ENCODE assay signal across 17 cellular contexts in the genomic region with DNA sequence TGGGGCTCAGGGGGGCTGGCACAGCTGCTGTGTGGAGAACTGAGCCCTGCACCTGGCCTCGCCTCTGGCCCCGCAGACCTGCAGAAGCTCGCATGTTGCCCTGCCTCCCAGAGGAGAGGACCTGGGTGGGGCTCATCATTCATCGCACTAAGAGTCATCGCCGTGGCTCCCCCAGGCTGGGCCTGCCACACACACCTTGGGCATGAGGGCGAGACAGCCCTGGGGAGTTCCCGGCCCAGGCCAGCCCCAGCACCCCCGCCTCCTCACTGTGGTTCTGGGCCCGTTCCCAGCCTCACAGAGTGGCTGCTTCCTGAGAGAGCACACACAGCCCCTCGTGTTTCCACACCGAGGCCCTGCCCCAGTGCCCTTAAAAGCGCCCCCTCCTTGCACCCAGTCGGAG.
DNase-seq lines count a peak whose midpoint lies in the region; ATAC-seq and TF ChIP-seq lines count a peak whose summit lies in the region.
"Had no signal": no experiment of that assay in that cellular context is flagged by ENCODE, and none has a peak within 500 bp of the region (broad histone marks: within the 10 kb centered on the region; RNA-seq: fewer than 3 reads in every experiment).

No MANE protein-coding gene starts in this region.

- H3K9ac ChIP-seq in colonic mucosa (ENCODE audit: low read depth in 2 of 2, low read length in 2 of 2) = no peak overlapping the region
- H3K9ac ChIP-seq: GM23248 had no signal

- H3K36me3 ChIP-seq in colonic mucosa (no peaks in the 10 kb centered on the region), lung (ENCODE audit: control insufficient read depth in 2 of 2, insufficient read depth in 2 of 2, low read length in 2 of 2) (no peaks in the 10 kb centered on the region)

- no peak for TF ChIP-seq CTCF in colonic mucosa (IDR thresholded peaks at IDR 0.05)
- no peak for TF ChIP-seq CTCF in lung (IDR thresholded peaks at IDR 0.05; ENCODE audit: control extremely low read depth, extremely low read depth)
- TF ChIP-seq CTCF in osteocyte (IDR thresholded peaks at IDR 0.05) = no peak
- no peak for TF ChIP-seq CTCF in glutamatergic neuron (IDR thresholded peaks at IDR 0.05; ENCODE audit: partially characterized antibody, unreplicated experiment)

- H3K36me3 Mint-ChIP-seq in osteocyte (ENCODE audit: unreplicated experiment) = no peaks in the 10 kb centered on the region
- H3K36me3 Mint-ChIP-seq in glutamatergic neuron (ENCODE audit: unreplicated experiment) = no peaks in the 10 kb centered on the region

- DNase-seq in colonic mucosa = peak; percentile 9
- DNase-seq in lung (ENCODE audit: low spot score) = peak; percentile 20
- DNase-seq in osteocyte (ENCODE audit: extremely low spot score, unreplicated experiment) = peak; percentile 75
- DNase-seq in glutamatergic neuron = no peak
- no peak for DNase-seq in NCI-H526 (lab: John Stamatoyannopoulos, UW)
- DNase-seq: C1 segment of cervical spinal cord; CD4-positive, alpha-beta memory T cell; DMS 273 treated with DMSO at 0.1 percent for 48 hours; DMS79; EL; GDM1; GM23248; H9 had no signal

- H3K27ac Mint-ChIP-seq in osteocyte (ENCODE audit: unreplicated experiment) = no peak overlapping the region
- H3K27ac Mint-ChIP-seq in glutamatergic neuron (ENCODE audit: unreplicated experiment) = no peak overlapping the region
- H3K27ac Mint-ChIP-seq: CD4-positive, alpha-beta memory T cell; H9 had no signal

- WGBS in lung, 2 donors = 87 to 91% methylated on average over 14 of the region's 14 CpGs

- H3K27me3 Mint-ChIP-seq in osteocyte (ENCODE audit: unreplicated experiment) = no peaks in the 10 kb centered on the region
- no peaks in the 10 kb centered on the region for H3K27me3 Mint-ChIP-seq in glutamatergic neuron (ENCODE audit: unreplicated experiment)

- intact Hi-C loops in colonic mucosa (cut with DNase I) = no loop called here

- no peak overlapping the region for H3K4me3 Mint-ChIP-seq in osteocyte (ENCODE audit: unreplicated experiment)
- no peak overlapping the region for H3K4me3 Mint-ChIP-seq in glutamatergic neuron (ENCODE audit: unreplicated experiment)
- H3K4me3 Mint-ChIP-seq: CD4-positive, alpha-beta memory T cell; H9 had no signal

- H3K27ac ChIP-seq in colonic mucosa = no peak overlapping the region
- no peak overlapping the region for H3K27ac ChIP-seq in lung (ENCODE audit: low read depth in 1 of 2, low read length in 1 of 2)
- H3K27ac ChIP-seq: GM23248 had no signal

- H3K4me3 ChIP-seq in colonic mucosa = no peak overlapping the region
- no peak overlapping the region for H3K4me3 ChIP-seq in lung
- H3K4me3 ChIP-seq: GM12878, GM23248 had no signal

- H3K4me1 Mint-ChIP-seq in osteocyte (ENCODE audit: unreplicated experiment) (no peaks in the 10 kb centered on the region), glutamatergic neuron (ENCODE audit: low read depth, unreplicated experiment) (no peaks in the 10 kb centered on the region)
- H3K4me1 Mint-ChIP-seq: CD4-positive, alpha-beta memory T cell; H9 had no signal

- H3K9me3 ChIP-seq in colonic mucosa (no peaks in the 10 kb centered on the region), lung (ENCODE audit: control insufficient read depth in 2 of 2, insufficient read depth in 1 of 2, low read length in 1 of 2) (peaks cover 2 to 9% of the 10 kb centered on the region in 2 donors)

- ATAC-seq in lung (ENCODE audit: insufficient read depth, low FRiP score) (no peak), GM21717 (IDR thresholded peaks at IDR 0.05; ENCODE audit: unreplicated experiment) (no peak), GM21515 (IDR thresholded peaks at IDR 0.05; ENCODE audit: unreplicated experiment) (no peak)
- ATAC-seq: GM12878, HCT116 had no signal

- H3K4me1 ChIP-seq in colonic mucosa = no peaks in the 10 kb centered on the region
- no peaks in the 10 kb centered on the region for H3K4me1 ChIP-seq in lung (ENCODE audit: control insufficient read depth in 2 of 2, insufficient read depth in 2 of 2, low read length in 2 of 2)

- no peaks in the 10 kb centered on the region for H3K27me3 ChIP-seq in colonic mucosa
- H3K27me3 ChIP-seq in lung (ENCODE audit: control insufficient read depth, insufficient read depth) = no peaks in the 10 kb centered on the region

- H3K9me3 Mint-ChIP-seq in osteocyte (ENCODE audit: unreplicated experiment) = peaks cover 40% of the 10 kb centered on the region
- peaks cover 24% of the 10 kb centered on the region for H3K9me3 Mint-ChIP-seq in glutamatergic neuron (ENCODE audit: unreplicated experiment)

Comparison
In these comparisons a context has a peak if more than half of its experiments do, and no peak if none do; other contexts are left out.
1. DNase-seq: peak in colonic mucosa (single experiment), lung (single experiment) and osteocyte (single experiment); none in glutamatergic neuron (single experiment) and NCI-H526 (0 of 2).